7 cellular contexts compared by ENCODE assay signal in genomic region chr3:72446406-72447058, GRCh38. TPM values are rescaled to one million over a fixed set of nuclear protein-coding genes. Genes with fewer than 3 reads are reported as not detected.
DNase-seq lines count a peak whose midpoint lies in the region; ATAC-seq and TF ChIP-seq lines count a peak whose summit lies in the region.

Gene RYBP, minus strand, starts transcription at chr3:72446621.

- 0% methylated on average over 1 to 15 of the region's 45 CpGs for WGBS in gastroesophageal sphincter (ENCODE audit: low coverage in 1 of 2), 2 donors

- ATAC-seq in GM18498 (IDR thresholded peaks at IDR 0.05; ENCODE audit: unreplicated experiment) (peak; percentile 23), HCT116 (peak; percentile 23), gastroesophageal sphincter (peak; percentile 44)
- ATAC-seq in activated T-cell treated with anti-CD3 and anti-CD28 coated beads, Interleukin-2, amount 50 U/mL, for 72 hours (replicated peaks in 1 of 2), result peak; percentile 17 to 18

- peak within 1 kb of the TSS; percentile 65 to 76 for H3K4me3 ChIP-seq in HCT116 (replicated peaks in 1 of 2; ENCODE audit: low read depth in 1 of 2, low read length in 2 of 2)
- H3K4me3 ChIP-seq in gastroesophageal sphincter, result peak within 1 kb of the TSS; percentile 73 to 77

- H3K27me3 Mint-ChIP-seq in activated T-cell treated with anti-CD3 and anti-CD28 coated beads, Interleukin-2, amount 50 U/mL, for 72 hours (ENCODE audit: low read depth), result peaks cover 14% of the 10 kb centered on the region
- H3K27me3 Mint-ChIP-seq in osteocyte (ENCODE audit: unreplicated experiment), result peaks cover 7% of the 10 kb centered on the region

- DNase-seq in HCT116 (ENCODE audit: low read depth, low spot score) (no peak), NCI-H128 (lab: John Stamatoyannopoulos, UW; ENCODE audit: unreplicated experiment) (peak; percentile 2), osteocyte (ENCODE audit: extremely low spot score, unreplicated experiment) (peak; percentile 86), NCI-H2029 (lab: John Stamatoyannopoulos, UW) (no peak)
- DNase-seq in activated T-cell treated with anti-CD3 and anti-CD28 coated beads, Interleukin-2, amount 50 U/mL, for 72 hours, result peak in 1 of 2 donors; percentile 12

- peaks cover 51% of the 10 kb centered on the region for H3K79me2 ChIP-seq in HCT116 (ENCODE audit: insufficient read depth, low read length)

- H3K9me3 ChIP-seq in HCT116 (ENCODE audit: control insufficient read depth in 1 of 2, insufficient read depth in 1 of 2, low read depth in 1 of 2, low read length in 2 of 2) (no peaks in the 10 kb centered on the region), gastroesophageal sphincter (no peaks in the 10 kb centered on the region)

- TF ChIP-seq CTCF in HCT116 (IDR thresholded peaks at IDR 0.05 in 2 of 3, conservative IDR thresholded peaks at IDR 0.05 in 1 of 3; ENCODE audit: borderline replicate concordance in 1 of 3, insufficient read depth in 1 of 3, low read depth in 2 of 3, low read length in 2 of 3) (no peak), gastroesophageal sphincter (IDR thresholded peaks at IDR 0.05) (peak in 1 of 4 experiments; percentile 46), osteocyte (IDR thresholded peaks at IDR 0.05) (no peak)

- H3K36me3 Mint-ChIP-seq in activated T-cell treated with anti-CD3 and anti-CD28 coated beads, Interleukin-2, amount 50 U/mL, for 72 hours (ENCODE audit: insufficient read depth in 2 of 2), result peaks cover 25 to 45% of the 10 kb centered on the region in 2 donors
- peaks cover 20% of the 10 kb centered on the region for H3K36me3 Mint-ChIP-seq in osteocyte (ENCODE audit: unreplicated experiment)

- no peak for TF ChIP-seq EP300 in gastroesophageal sphincter (IDR thresholded peaks at IDR 0.05)

- no peaks in the 10 kb centered on the region for H3K9me2 ChIP-seq in HCT116 (ENCODE audit: insufficient read depth)

- TF ChIP-seq POLR2A in HCT116 (IDR thresholded peaks at IDR 0.05; ENCODE audit: borderline replicate concordance, extremely low read depth, insufficient read depth, insufficient read length), result no peak
- no peak for TF ChIP-seq POLR2A in gastroesophageal sphincter (IDR thresholded peaks at IDR 0.05)

- CTCF ChIA-PET in HCT116 (lab: Charles Lee), result no interaction called here

- intact Hi-C loops in HCT116 (cut with micrococcal nuclease), result loop anchor here (10.0 kb wide), 1 partner anchor 368 kb away; no protein-coding TSS in a partner anchor

- H3K36me3 ChIP-seq in HCT116 (ENCODE audit: control insufficient read depth in 1 of 2, insufficient read depth in 2 of 2, low read length in 2 of 2), result no peaks in the 10 kb centered on the region
- no peaks in the 10 kb centered on the region for H3K36me3 ChIP-seq in gastroesophageal sphincter

- no TSS peak for BruUV-seq in HCT116 (replicated peaks; lab: Mats Ljungman, UMichigan)

- H3K9me3 Mint-ChIP-seq in activated T-cell treated with anti-CD3 and anti-CD28 coated beads, Interleukin-2, amount 50 U/mL, for 72 hours, result no peaks in the 10 kb centered on the region
- H3K9me3 Mint-ChIP-seq in osteocyte (ENCODE audit: unreplicated experiment), result no peaks in the 10 kb centered on the region

- POLR2A ChIA-PET in HCT116 (lab: Charles Lee), result no interaction called here

- peak within 1 kb of the TSS; percentile 93 for H3K4me2 ChIP-seq in HCT116 (ENCODE audit: low read length)

- RAD21 ChIA-PET in HCT116 (lab: Charles Lee; ENCODE audit: low non-redundant PET in 1 of 2, low total read pairs in 2 of 2, uncharacterized antibody in 2 of 2, unreplicated experiment in 2 of 2), result no interaction called here

- peak within 1 kb of the TSS; percentile 100 for H3K27ac Mint-ChIP-seq in activated T-cell treated with anti-CD3 and anti-CD28 coated beads, Interleukin-2, amount 50 U/mL, for 72 hours
- H3K27ac Mint-ChIP-seq in osteocyte (ENCODE audit: unreplicated experiment), result peak within 1 kb of the TSS; percentile 96

- peak within 1 kb of the TSS; percentile 72 for H3K9ac ChIP-seq in HCT116 (ENCODE audit: low read length)

- peak within 1 kb of the TSS; percentile 86 to 95 for H3K4me3 Mint-ChIP-seq in activated T-cell treated with anti-CD3 and anti-CD28 coated beads, Interleukin-2, amount 50 U/mL, for 72 hours
- peak within 1 kb of the TSS; percentile 99 for H3K4me3 Mint-ChIP-seq in osteocyte (ENCODE audit: unreplicated experiment)

- peak within 1 kb of the TSS; percentile 75 for H3K27ac ChIP-seq in HCT116 (ENCODE audit: low read depth, low read length)
- H3K27ac ChIP-seq in gastroesophageal sphincter, result peak within 1 kb of the TSS; percentile 74 to 94 (median 88)

- H3K4me1 Mint-ChIP-seq in activated T-cell treated with anti-CD3 and anti-CD28 coated beads, Interleukin-2, amount 50 U/mL, for 72 hours (ENCODE audit: low read depth), result peaks cover 65% of the 10 kb centered on the region
- peaks cover 58% of the 10 kb centered on the region for H3K4me1 Mint-ChIP-seq in osteocyte (ENCODE audit: unreplicated experiment)

- peaks cover 9% of the 10 kb centered on the region; the same call in 1 of the 2 replicates for H4K20me1 ChIP-seq in HCT116 (ENCODE audit: insufficient read depth)

- H3K4me1 ChIP-seq in HCT116 (ENCODE audit: control insufficient read depth in 1 of 2, insufficient read depth in 2 of 2, low read length in 2 of 2) (peaks cover 12 to 33% of the 10 kb centered on the region in 2 experiments), gastroesophageal sphincter (peaks cover 2 to 43% (median 4%) of the 10 kb centered on the region in 3 donors)

- H2AFZ ChIP-seq in HCT116 (ENCODE audit: low read depth, low read length, poor library complexity, severe bottlenecking), result no peak within 1 kb of the TSS

- TF ChIP-seq RAD21 in HCT116 (IDR thresholded peaks at IDR 0.05; ENCODE audit: low read depth), result no peak

- no peaks in the 10 kb centered on the region for H3K27me3 ChIP-seq in HCT116 (ENCODE audit: insufficient read depth, low read length)
- H3K27me3 ChIP-seq in gastroesophageal sphincter, result no peaks in the 10 kb centered on the region

TF ChIP-seq in HCT116, 20 proteins besides CTCF, POLR2A, EP300 and RAD21:
- TF ChIP-seq ZFX (IDR thresholded peaks at IDR 0.05) (0 out of 2 replicates have a peak, but pooled peaks have one; percentile 24), EGR1 (IDR thresholded peaks at IDR 0.05; ENCODE audit: low read depth) (no peak)
- TF ChIP-seq, protein P1, sequence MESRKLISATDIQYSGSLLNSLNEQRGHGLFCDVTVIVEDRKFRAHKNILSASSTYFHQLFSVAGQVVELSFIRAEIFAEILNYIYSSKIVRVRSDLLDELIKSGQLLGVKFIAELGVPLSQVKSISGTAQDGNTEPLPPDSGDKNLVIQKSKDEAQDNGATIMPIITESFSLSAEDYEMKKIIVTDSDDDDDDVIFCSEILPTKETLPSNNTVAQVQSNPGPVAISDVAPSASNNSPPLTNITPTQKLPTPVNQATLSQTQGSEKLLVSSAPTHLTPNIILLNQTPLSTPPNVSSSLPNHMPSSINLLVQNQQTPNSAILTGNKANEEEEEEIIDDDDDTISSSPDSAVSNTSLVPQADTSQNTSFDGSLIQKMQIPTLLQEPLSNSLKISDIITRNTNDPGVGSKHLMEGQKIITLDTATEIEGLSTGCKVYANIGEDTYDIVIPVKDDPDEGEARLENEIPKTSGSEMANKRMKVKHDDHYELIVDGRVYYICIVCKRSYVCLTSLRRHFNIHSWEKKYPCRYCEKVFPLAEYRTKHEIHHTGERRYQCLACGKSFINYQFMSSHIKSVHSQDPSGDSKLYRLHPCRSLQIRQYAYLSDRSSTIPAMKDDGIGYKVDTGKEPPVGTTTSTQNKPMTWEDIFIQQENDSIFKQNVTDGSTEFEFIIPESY (IDR thresholded peaks at IDR 0.05; ENCODE audit: extremely low read depth, insufficient replicate concordance, low read length), result no peak

RNA-seq across cellular contexts. Expression of gene RYBP, which starts in this region (rescaled TPM):
- 14.0 TPM for total RNA-seq in HCT116 (2021; ENCODE audit: unreplicated experiment)
- polyA plus RNA-seq in HCT116 (2012), result 5.4 and 6.7 TPM in 2 replicates
- 10 to 100 TPM; 59.2 to 66.6 TPM for total RNA-seq in activated T-cell treated with anti-CD3 and anti-CD28 coated beads, Interleukin-2, amount 50 U/mL, for 72 hours
- total RNA-seq in gastroesophageal sphincter, result 10 to 100 TPM; 14.5 to 24.2 (median 15.8) TPM
- 30.7 and 33.0 TPM in 2 replicates for total RNA-seq in osteocyte

Comparison
In these comparisons a context has a peak if more than half of its experiments do, and no peak if none do; other contexts are left out.
1. DNase-seq: peak in NCI-H128 (single experiment) and osteocyte (single experiment); none in HCT116 (single experiment) and NCI-H2029 (single experiment).
2. Peak in every context shown above with its lines, with median percentiles within 50 percentile points of each other: ATAC-seq.